17 cellular contexts compared by ENCODE assay signal in the genomic region with DNA sequence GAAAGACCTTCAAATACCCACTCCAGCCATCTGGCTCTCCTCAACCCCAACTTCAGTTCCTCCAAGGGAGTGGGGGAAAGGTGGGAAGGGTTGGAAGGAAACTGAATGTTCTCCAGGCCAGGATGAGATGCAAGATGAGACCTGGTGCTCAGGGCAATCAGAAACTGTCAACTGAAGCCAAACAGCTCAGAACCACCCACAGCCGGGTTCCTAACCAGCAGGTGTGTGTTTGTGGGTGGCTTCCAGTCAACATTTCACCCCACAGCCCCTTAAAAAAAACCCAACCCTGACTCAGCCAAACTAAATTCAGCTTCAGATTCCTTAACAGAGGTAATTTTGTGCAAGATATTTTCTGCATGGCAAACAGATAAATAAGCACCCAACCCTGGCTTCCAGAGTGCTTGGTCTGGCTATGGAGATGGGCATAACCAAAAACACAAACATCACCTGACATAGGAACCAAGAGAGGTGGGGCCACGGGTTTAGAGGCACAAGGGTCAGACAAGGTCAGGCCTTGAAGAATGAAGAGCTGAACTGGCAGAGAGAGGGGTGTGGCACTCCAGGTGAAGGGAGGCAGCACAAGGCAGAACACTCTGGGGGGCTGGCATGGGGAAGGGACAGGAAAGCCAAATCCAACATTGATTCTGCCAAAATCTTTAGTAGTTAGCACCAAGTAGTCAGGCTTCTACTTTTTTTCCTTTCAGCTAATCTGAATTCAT.
DNase-seq lines count a peak whose midpoint lies in the region; ATAC-seq lines count a peak whose summit lies in the region.
"Had no signal": no experiment of that assay in that cellular context is flagged by ENCODE, and none has a peak within 500 bp of the region (broad histone marks: within the 10 kb centered on the region; RNA-seq: fewer than 3 reads in every experiment).

No MANE protein-coding gene starts in this region.

- H3K9me3 Mint-ChIP-seq in activated naive CD8-positive, alpha-beta T cell (ENCODE audit: low read depth), result no peaks in the 10 kb centered on the region
- peaks cover 11% of the 10 kb centered on the region for H3K9me3 Mint-ChIP-seq in activated naive CD8-positive, alpha-beta T cell treated with anti-CD3 and anti-CD28 coated beads, Interleukin-2, amount 50 U/mL, for 24 hours
- no peaks in the 10 kb centered on the region for H3K9me3 Mint-ChIP-seq in stimulated activated effector memory CD8-positive, alpha-beta T cell treated with anti-CD3 and anti-CD28 coated beads, Interleukin-12 subunit alpha, Interleukin-12 subunit beta, amount 100 ng/mL, for 72 hours

- H3K36me3 Mint-ChIP-seq in activated naive CD8-positive, alpha-beta T cell, result peaks cover 28% of the 10 kb centered on the region
- H3K36me3 Mint-ChIP-seq in activated naive CD8-positive, alpha-beta T cell treated with anti-CD3 and anti-CD28 coated beads, Interleukin-2, amount 50 U/mL, for 24 hours (ENCODE audit: low read depth), result peaks cover 46% of the 10 kb centered on the region
- H3K36me3 Mint-ChIP-seq in stimulated activated effector memory CD8-positive, alpha-beta T cell treated with anti-CD3 and anti-CD28 coated beads, Interleukin-12 subunit alpha, Interleukin-12 subunit beta, amount 100 ng/mL, for 72 hours, result peaks cover 22% of the 10 kb centered on the region

- peak overlapping the region; percentile 89 for H3K27ac ChIP-seq in KOPT-K1 (ENCODE audit: low read depth, low read length, poor library complexity, severe bottlenecking)
- peak overlapping the region; percentile 13 for H3K27ac ChIP-seq in effector memory CD4-positive, alpha-beta T cell (ENCODE audit: insufficient read depth, low read length, poor library complexity, severe bottlenecking)
- H3K27ac ChIP-seq: esophagus squamous epithelium, parathyroid adenoma, RWPE1, skin epidermis, VCaP had no signal

- peaks cover 42% of the 10 kb centered on the region for H3K4me1 Mint-ChIP-seq in activated naive CD8-positive, alpha-beta T cell (ENCODE audit: low read depth)
- peaks cover 43% of the 10 kb centered on the region for H3K4me1 Mint-ChIP-seq in activated naive CD8-positive, alpha-beta T cell treated with anti-CD3 and anti-CD28 coated beads, Interleukin-2, amount 50 U/mL, for 24 hours
- H3K4me1 Mint-ChIP-seq in stimulated activated effector memory CD8-positive, alpha-beta T cell treated with anti-CD3 and anti-CD28 coated beads, Interleukin-12 subunit alpha, Interleukin-12 subunit beta, amount 100 ng/mL, for 72 hours, result peaks cover 38% of the 10 kb centered on the region

- H3K27ac Mint-ChIP-seq in activated naive CD8-positive, alpha-beta T cell, result peak overlapping the region; percentile 87
- no peak overlapping the region for H3K27ac Mint-ChIP-seq in activated naive CD8-positive, alpha-beta T cell treated with anti-CD3 and anti-CD28 coated beads, Interleukin-2, amount 50 U/mL, for 24 hours
- H3K27ac Mint-ChIP-seq in stimulated activated effector memory CD8-positive, alpha-beta T cell treated with anti-CD3 and anti-CD28 coated beads, Interleukin-12 subunit alpha, Interleukin-12 subunit beta, amount 100 ng/mL, for 72 hours, result peak overlapping the region; percentile 78
- H3K27ac Mint-ChIP-seq: dendritic cell treated with granulocyte-macrophage colony-stimulating factor and Interleukin-4, amounts not matched to agents 40 ng/mL and 50 ng/mL, for 4 days had no signal

- no peak for DNase-seq in activated naive CD8-positive, alpha-beta T cell treated with anti-CD3 and anti-CD28 coated beads, Interleukin-2, amount 50 U/mL, for 24 hours
- no peak for DNase-seq in effector memory CD4-positive, alpha-beta T cell
- DNase-seq in stimulated activated effector memory CD8-positive, alpha-beta T cell treated with anti-CD3 and anti-CD28 coated beads, Interleukin-12 subunit alpha, Interleukin-12 subunit beta, amount 100 ng/mL, for 72 hours (ENCODE audit: low spot score in 2 of 2), result no peak
- DNase-seq in GF-D8 (lab: John Stamatoyannopoulos, UW) (no peak), activated gamma-delta T cell (lab: John Stamatoyannopoulos, UW) (no peak)
- DNase-seq: esophagus squamous epithelium; heart right ventricle; NCI-H2171 treated with DMSO at 0.1 percent for 48 hours; NK-92 treated with Interleukin-12 subunit alpha and Interleukin-12 subunit beta, amount 100 ng/mL, for 24 hours had no signal

- H3K36me3 ChIP-seq in KOPT-K1 (ENCODE audit: insufficient read depth, low read length), result peaks cover 52% of the 10 kb centered on the region
- H3K36me3 ChIP-seq in effector memory CD4-positive, alpha-beta T cell (ENCODE audit: control insufficient read depth, insufficient read depth, low read length), result peaks cover 14% of the 10 kb centered on the region

- H3K27me3 ChIP-seq in effector memory CD4-positive, alpha-beta T cell (replicated peaks; ENCODE audit: control insufficient read depth, insufficient read depth, low read length, poor library complexity, severe bottlenecking), result no peaks in the 10 kb centered on the region
- H3K27me3 ChIP-seq: esophagus squamous epithelium, heart right ventricle had no signal

- H3K9me3 ChIP-seq in KOPT-K1 (ENCODE audit: insufficient read depth, low read length, poor library complexity, severe bottlenecking), result peaks cover 15% of the 10 kb centered on the region
- H3K9me3 ChIP-seq in effector memory CD4-positive, alpha-beta T cell (ENCODE audit: control insufficient read depth, low read length), result no peaks in the 10 kb centered on the region

- no peaks in the 10 kb centered on the region for H3K27me3 Mint-ChIP-seq in activated naive CD8-positive, alpha-beta T cell
- H3K27me3 Mint-ChIP-seq in activated naive CD8-positive, alpha-beta T cell treated with anti-CD3 and anti-CD28 coated beads, Interleukin-2, amount 50 U/mL, for 24 hours, result no peaks in the 10 kb centered on the region

- peaks cover 13% of the 10 kb centered on the region for H3K4me1 ChIP-seq in effector memory CD4-positive, alpha-beta T cell (ENCODE audit: control insufficient read depth, insufficient read depth, low read length, poor library complexity, severe bottlenecking)
- H3K4me1 ChIP-seq: parathyroid adenoma had no signal

- H3K4me3 Mint-ChIP-seq in activated naive CD8-positive, alpha-beta T cell, result no peak overlapping the region
- H3K4me3 Mint-ChIP-seq in activated naive CD8-positive, alpha-beta T cell treated with anti-CD3 and anti-CD28 coated beads, Interleukin-2, amount 50 U/mL, for 24 hours, result no peak overlapping the region
- no peak overlapping the region for H3K4me3 Mint-ChIP-seq in stimulated activated effector memory CD8-positive, alpha-beta T cell treated with anti-CD3 and anti-CD28 coated beads, Interleukin-12 subunit alpha, Interleukin-12 subunit beta, amount 100 ng/mL, for 72 hours
- H3K4me3 Mint-ChIP-seq: dendritic cell treated with granulocyte-macrophage colony-stimulating factor and Interleukin-4, amounts not matched to agents 40 ng/mL and 50 ng/mL, for 4 days had no signal

- H3K4me3 ChIP-seq in effector memory CD4-positive, alpha-beta T cell (ENCODE audit: insufficient read depth, low read depth, low read length, poor library complexity, severe bottlenecking), result no peak overlapping the region
- H3K4me3 ChIP-seq: esophagus squamous epithelium, heart right ventricle, skin epidermis had no signal

- ATAC-seq in activated naive CD8-positive, alpha-beta T cell treated with anti-CD3 and anti-CD28 coated beads, Interleukin-2, amount 50 U/mL, for 24 hours, result no peak
- no peak for ATAC-seq in stimulated activated effector memory CD8-positive, alpha-beta T cell treated with anti-CD3 and anti-CD28 coated beads, Interleukin-12 subunit alpha, Interleukin-12 subunit beta, amount 100 ng/mL, for 72 hours
- ATAC-seq in GM19395 (IDR thresholded peaks at IDR 0.05; ENCODE audit: unreplicated experiment), result no peak
- ATAC-seq: heart right ventricle had no signal
